In the genomic region with DNA sequence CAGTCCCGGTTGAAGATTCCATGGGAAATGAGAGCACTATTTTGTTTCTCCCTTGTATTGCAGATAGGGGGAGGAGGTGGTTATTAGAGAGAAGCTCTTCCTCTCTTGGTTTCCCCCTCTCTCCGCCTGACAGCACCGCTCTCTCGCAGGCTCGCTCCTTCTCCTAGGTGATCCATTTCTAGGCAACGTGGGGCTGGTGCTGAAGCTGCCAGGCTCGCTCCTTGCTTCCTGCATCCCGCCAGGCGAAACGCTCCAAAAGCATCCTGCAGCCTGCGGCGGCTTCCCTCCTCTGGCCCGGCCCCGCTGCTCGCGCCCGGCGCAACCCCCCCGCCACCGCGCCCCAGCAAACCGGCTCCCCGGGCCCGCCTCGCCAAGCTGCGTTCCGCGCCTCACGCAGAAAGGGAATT, we compare ENCODE assay signal across 9 cellular contexts. TPM values are rescaled to one million over a fixed set of nuclear protein-coding genes. Genes with fewer than 3 reads are reported as not detected.
DNase-seq lines count a peak whose midpoint lies in the region; ATAC-seq, FAIRE-seq and TF ChIP-seq lines count a peak whose summit lies in the region.
"Had no signal": no experiment of that assay in that cellular context is flagged by ENCODE, and none has a peak within 500 bp of the region (broad histone marks: within the 10 kb centered on the region; RNA-seq: fewer than 3 reads in every experiment).

A gene (plus strand): TSS at position 346 of the 407 bp plus-strand sequence.

- H3K9me3 ChIP-seq in parathyroid adenoma (ENCODE audit: control insufficient read depth, low read length), result no peaks in the 10 kb centered on the region

- no peaks in the 10 kb centered on the region for H3K27me3 ChIP-seq in parathyroid adenoma (ENCODE audit: control insufficient read depth, insufficient read depth, low read length)

- no peak for FAIRE-seq in frontal cortex (lab: Jason Lieb, UNC)

- no peaks in the 10 kb centered on the region for H3K36me3 ChIP-seq in parathyroid adenoma (ENCODE audit: control insufficient read depth, insufficient read depth, low read length)

- no peak within 1 kb of the TSS for H3K4me2 ChIP-seq in parathyroid adenoma (ENCODE audit: low read length)

- no peak within 1 kb of the TSS for H3K27ac ChIP-seq in parathyroid adenoma

- H3K4me3 ChIP-seq in parathyroid adenoma (ENCODE audit: low read depth, low read length), result peak within 1 kb of the TSS; percentile 19

- H3K79me2 ChIP-seq in parathyroid adenoma, result no peaks in the 10 kb centered on the region

- no peak within 1 kb of the TSS for H2AFZ ChIP-seq in parathyroid adenoma

- H3K9ac ChIP-seq in parathyroid adenoma, result no peak within 1 kb of the TSS

- TF ChIP-seq CTCF in parathyroid adenoma (IDR thresholded peaks at IDR 0.05), result no peak

- peak; percentile 85 for DNase-seq in ELF-1 (ENCODE audit: low read depth, low spot score)
- DNase-seq in NCI-H748 (lab: John Stamatoyannopoulos, UW; ENCODE audit: unreplicated experiment), result peak; percentile 80
- DNase-seq in frontal cortex (ENCODE audit: low spot score in 2 of 2), result peak; percentile 30 to 62
- no peak for DNase-seq in NOMO-1 treated with DMSO at 0.1 percent for 48 hours (lab: John Stamatoyannopoulos, UW; ENCODE audit: unreplicated experiment)
- no peak for DNase-seq in left lobe of liver (ENCODE audit: low spot score)
- DNase-seq: activated T-cell treated with anti-CD3 and anti-CD28 coated beads, Interleukin-2, amount 50 U/mL, for 4 hours had no signal

- ATAC-seq in GM19035 (IDR thresholded peaks at IDR 0.05; ENCODE audit: unreplicated experiment), result no peak
- ATAC-seq in HG02763 (IDR thresholded peaks at IDR 0.05; ENCODE audit: unreplicated experiment), result no peak
- no peak for ATAC-seq in left lobe of liver
- ATAC-seq: activated T-cell treated with anti-CD3 and anti-CD28 coated beads, Interleukin-2, amount 50 U/mL, for 4 hours had no signal

- no peaks in the 10 kb centered on the region for H3K4me1 ChIP-seq in parathyroid adenoma

RNA-seq across cellular contexts. Expression of the gene that starts here (rescaled TPM):
- total RNA-seq in frontal cortex (33.8 TPM), left lobe of liver (not detected)

Comparison
In these comparisons a context has a peak if more than half of its experiments do, and no peak if none do; other contexts are left out.
1. RNA of the gene that starts here (total RNA-seq): 33.8 TPM in frontal cortex (single experiment); not detected in left lobe of liver (single experiment); every median in the first group is over 10 times any median in the second.
2. DNase-seq: peak in ELF-1 (single experiment), NCI-H748 (single experiment) and frontal cortex (2 of 2); none in NOMO-1 treated with DMSO at 0.1 percent for 48 hours (single experiment) and left lobe of liver (single experiment).